Comparison of ENCODE assay signal across 20 cellular contexts in genomic region chr12:53074999-53075370, GRCh38. TPM values are rescaled to one million over a fixed set of nuclear protein-coding genes. Genes with fewer than 3 reads are reported as not detected.
"Had no signal": no experiment of that assay in that cellular context is flagged by ENCODE, and none has a peak within 500 bp of the region (broad histone marks: within the 10 kb centered on the region; RNA-seq: fewer than 3 reads in every experiment).

No MANE protein-coding gene starts in this region.

- H3K9me3 ChIP-seq: body of pancreas, colonic mucosa, psoas muscle, right lobe of liver, SJCRH30, spleen, thyroid gland had no signal

- H3K9me3 Mint-ChIP-seq: activated naive CD4-positive, alpha-beta T cell treated with anti-CD3 and anti-CD28 coated beads, Interleukin-2, amount 50 U/mL, for 72 hours; neural crest cell had no signal

- H3K4me3 ChIP-seq: body of pancreas, colonic mucosa, psoas muscle, right lobe of liver, SJCRH30, spleen, thyroid gland had no signal

- H3K27ac ChIP-seq: body of pancreas, colonic mucosa, foreskin keratinocyte, psoas muscle, right lobe of liver, SJCRH30 had no signal

- H3K27me3 ChIP-seq: body of pancreas, colonic mucosa, foreskin keratinocyte, right lobe of liver, SJCRH30, spleen, thyroid gland had no signal

- DNase-seq: activated gamma-delta T cell; activated T-cell treated with anti-CD3 and anti-CD28 coated beads for 4 hours; amniotic stem cell; body of pancreas; central memory CD4-positive, alpha-beta T cell; colonic mucosa; foreskin keratinocyte; head of caudate nucleus; kidney glomerular epithelial cell; mesendoderm; right lobe of liver; SJCRH30; spleen; thyroid gland had no signal

- ATAC-seq: activated naive CD4-positive, alpha-beta T cell treated with anti-CD3 and anti-CD28 coated beads, Interleukin-2, amount 50 U/mL, for 72 hours; body of pancreas; foreskin keratinocyte; psoas muscle; right lobe of liver had no signal

RNA-seq across cellular contexts. Expression of gene SOAT2, which starts 28.3 kb away (rescaled TPM):
- total RNA-seq: body of pancreas, endothelial cell of umbilical vein, foreskin keratinocyte, myocyte, neural crest cell, osteoblast, psoas muscle, SJCRH30 had no signal
